Comparison of ENCODE assay signal across 12 cellular contexts in the genomic region with DNA sequence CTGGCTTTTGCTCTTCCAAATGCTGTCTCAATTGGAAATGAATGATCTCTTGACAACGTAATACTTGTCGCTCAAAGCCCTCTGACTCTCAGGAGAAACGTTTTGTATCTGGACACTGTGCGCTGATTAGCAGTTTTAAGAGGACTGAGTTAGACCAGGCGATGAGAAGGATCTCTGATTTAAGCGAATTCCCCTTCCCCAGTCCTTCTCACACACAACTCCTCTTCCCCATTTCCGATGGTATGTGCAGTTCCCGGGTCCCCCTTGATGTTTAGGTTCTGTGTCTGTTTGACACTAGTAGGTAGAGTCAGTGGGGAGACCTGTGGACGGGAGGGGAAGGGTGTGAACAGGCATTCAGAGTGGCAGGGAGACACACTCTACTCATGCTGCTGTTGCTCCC. TPM values are rescaled to one million over a fixed set of nuclear protein-coding genes. Genes with fewer than 3 reads are reported as not detected.
DNase-seq lines count a peak whose midpoint lies in the region; ATAC-seq and TF ChIP-seq lines count a peak whose summit lies in the region.
"Had no signal": no experiment of that assay in that cellular context is flagged by ENCODE, and none has a peak within 500 bp of the region (broad histone marks: within the 10 kb centered on the region; RNA-seq: fewer than 3 reads in every experiment).

No MANE protein-coding gene starts in this region.

- TF ChIP-seq EP300 in esophagus muscularis mucosa (IDR thresholded peaks at IDR 0.05), result no peak

- intact Hi-C loops in right cardiac atrium (cut with DNase I) (loop anchor here (5.0 to 10.0 kb wide), 7 partner anchors 51 to 281 kb away; a partner anchor contains a TSS), Right ventricle myocardium inferior (cut with DNase I) (loop anchor here (5.0 to 10.0 kb wide), 4 partner anchors 49 to 284 kb away; no protein-coding TSS in a partner anchor), esophagus muscularis mucosa (cut with DNase I) (loop anchor here (10.0 kb wide), 1 partner anchor 281 kb away; no protein-coding TSS in a partner anchor)

- no peak overlapping the region for H3K27ac ChIP-seq in right cardiac atrium (ENCODE audit: low read length)
- H3K27ac ChIP-seq in esophagus muscularis mucosa (replicated peaks in 1 of 4), result no peak overlapping the region
- H3K27ac ChIP-seq: C4-2B, tibial artery had no signal

- H3K27me3 ChIP-seq in right cardiac atrium (ENCODE audit: control insufficient read depth, insufficient read depth) (no peaks in the 10 kb centered on the region), esophagus muscularis mucosa (no peaks in the 10 kb centered on the region)
- H3K27me3 ChIP-seq: tibial artery had no signal

- H3K4me1 ChIP-seq in right cardiac atrium (ENCODE audit: control insufficient read depth, insufficient read depth, low read length) (peaks cover 2% of the 10 kb centered on the region), esophagus muscularis mucosa (peaks cover 15 to 24% (median 20%) of the 10 kb centered on the region in 4 donors)

- peaks cover 7% of the 10 kb centered on the region for H3K36me3 Mint-ChIP-seq in activated naive CD8-positive, alpha-beta T cell

- ATAC-seq in right cardiac atrium (no peak), Right ventricle myocardium inferior (no peak), GM18907 (IDR thresholded peaks at IDR 0.05; ENCODE audit: unreplicated experiment) (no peak), GM19023 (IDR thresholded peaks at IDR 0.05; ENCODE audit: unreplicated experiment) (no peak)

- no peak overlapping the region for H3K27ac Mint-ChIP-seq in activated naive CD8-positive, alpha-beta T cell

- no peak for DNase-seq in right cardiac atrium
- no peak for DNase-seq in Right ventricle myocardium inferior (ENCODE audit: missing footprints)
- DNase-seq in medulla oblongata (ENCODE audit: extremely low spot score), result peak; percentile 30
- no peak for DNase-seq in esophagus muscularis mucosa (ENCODE audit: extremely low spot score)
- no peak for DNase-seq in stimulated activated naive CD4-positive, alpha-beta T cell treated with Interleukin-2 at 50 U/mL for 16 hours (lab: John Stamatoyannopoulos, UW)
- DNase-seq: cerebellar nuclear complex, NCI-H1694, tibial artery had no signal

- H3K4me3 Mint-ChIP-seq in activated naive CD8-positive, alpha-beta T cell, result peak overlapping the region; percentile 85

- peaks cover 20% of the 10 kb centered on the region for H3K4me1 Mint-ChIP-seq in activated naive CD8-positive, alpha-beta T cell (ENCODE audit: low read depth)

- H3K4me3 ChIP-seq in right cardiac atrium (ENCODE audit: low read length) (peak overlapping the region; percentile 90), esophagus muscularis mucosa (no peak overlapping the region)

- 62% methylated on average over 9 of the region's 9 CpGs for WGBS in right cardiac atrium
- WGBS in esophagus muscularis mucosa, result 88% methylated on average over 9 of the region's 9 CpGs

- no peak for TF ChIP-seq CTCF in esophagus muscularis mucosa (IDR thresholded peaks at IDR 0.05)

- H3K27me3 Mint-ChIP-seq in activated naive CD8-positive, alpha-beta T cell, result peaks cover 10% of the 10 kb centered on the region

- H3K9me3 ChIP-seq in right cardiac atrium (ENCODE audit: control insufficient read depth, low read length) (no peaks in the 10 kb centered on the region), esophagus muscularis mucosa (no peaks in the 10 kb centered on the region)
- H3K9me3 ChIP-seq: tibial artery had no signal

- no peak for TF ChIP-seq POLR2A in esophagus muscularis mucosa (IDR thresholded peaks at IDR 0.05; ENCODE audit: low read depth)

- no peaks in the 10 kb centered on the region for H3K9me3 Mint-ChIP-seq in activated naive CD8-positive, alpha-beta T cell (ENCODE audit: low read depth)

- H3K36me3 ChIP-seq in esophagus muscularis mucosa, result no peaks in the 10 kb centered on the region
- H3K36me3 ChIP-seq: tibial artery had no signal

RNA-seq across cellular contexts. Expression of a gene that starts 2.5 kb away (rescaled TPM):
- total RNA-seq in right cardiac atrium (10 to 100 TPM; 10.6 to 22.1 (median 18.2) TPM), Right ventricle myocardium inferior (12.7 TPM), esophagus muscularis mucosa (10 to 100 TPM in 2 of 4 donors, 1 to 10 TPM in 2; 7.1 to 11.4 (median 9.8) TPM)
- 20.2 TPM for polyA plus RNA-seq in right cardiac atrium
